In genomic region chr20:57397693-57398108, GRCh38 we compare ENCODE assay signal across 8 cellular contexts. TPM values are rescaled to one million over a fixed set of nuclear protein-coding genes. Genes with fewer than 3 reads are reported as not detected.
DNase-seq lines count a peak whose midpoint lies in the region; ATAC-seq and TF ChIP-seq lines count a peak whose summit lies in the region.

No MANE protein-coding gene starts in this region.

- H3K4me3 Mint-ChIP-seq in activated naive CD8-positive, alpha-beta T cell = peak overlapping the region; percentile 88
- peak overlapping the region; percentile 28 for H3K4me3 Mint-ChIP-seq in neural crest cell

- ATAC-seq in GM19467 (IDR thresholded peaks at IDR 0.05; ENCODE audit: unreplicated experiment) (peak; percentile 3), HG03095 (IDR thresholded peaks at IDR 0.05; ENCODE audit: unreplicated experiment) (no peak)

- H3K9me3 ChIP-seq in MM.1S (replicated peaks; ENCODE audit: insufficient read depth, low read length) = no peaks in the 10 kb centered on the region

- peak overlapping the region; percentile 68 for H3K9ac ChIP-seq in MM.1S (ENCODE audit: low read length)

- peaks cover 78% of the 10 kb centered on the region for H3F3A ChIP-seq in MM.1S (ENCODE audit: insufficient read depth, low read length)

- no peaks in the 10 kb centered on the region for H3K9me3 Mint-ChIP-seq in activated naive CD8-positive, alpha-beta T cell (ENCODE audit: low read depth)
- H3K9me3 Mint-ChIP-seq in neural crest cell = no peaks in the 10 kb centered on the region

- H3K4me2 ChIP-seq in MM.1S (ENCODE audit: low read depth, low read length) = peak overlapping the region; percentile 88

- peak overlapping the region; percentile 100 for H3K27ac ChIP-seq in MM.1S (ENCODE audit: low read length)

- no peaks in the 10 kb centered on the region for H3K9me2 ChIP-seq in MM.1S (replicated peaks; ENCODE audit: insufficient read depth, low read length)

- H2AFZ ChIP-seq in MM.1S (ENCODE audit: low read length) = no peak overlapping the region

- H4K20me1 ChIP-seq in MM.1S (ENCODE audit: insufficient read depth, low read length) = peaks cover 70% of the 10 kb centered on the region

- H3K4me1 ChIP-seq in MM.1S (ENCODE audit: low read length) = peaks cover 70% of the 10 kb centered on the region

- H3K27me3 ChIP-seq in MM.1S (replicated peaks; ENCODE audit: insufficient read depth, low read length) = no peaks in the 10 kb centered on the region

- H3K79me2 ChIP-seq in MM.1S (ENCODE audit: low read length) = peaks cover 95% of the 10 kb centered on the region

- peak overlapping the region; percentile 99 for H3K27ac Mint-ChIP-seq in activated naive CD8-positive, alpha-beta T cell
- H3K27ac Mint-ChIP-seq in neural crest cell (ENCODE audit: unreplicated experiment) = peak overlapping the region; percentile 27

- no peaks in the 10 kb centered on the region for H3K27me3 Mint-ChIP-seq in activated naive CD8-positive, alpha-beta T cell
- H3K27me3 Mint-ChIP-seq in neural crest cell (ENCODE audit: low read depth) = no peaks in the 10 kb centered on the region

- H3K36me3 ChIP-seq in MM.1S (replicated peaks; ENCODE audit: insufficient read depth, low read length) = peaks cover 35% of the 10 kb centered on the region

- TF ChIP-seq CTCF in MM.1S (IDR thresholded peaks at IDR 0.05; ENCODE audit: low read length) (no peak), neural crest cell (conservative IDR thresholded peaks at IDR 0.05) (no peak)

- H3K4me3 ChIP-seq in MM.1S (ENCODE audit: low read length) = peak overlapping the region; percentile 43

- DNase-seq in MM.1S = no peak
- DNase-seq in neural crest cell (ENCODE audit: low read depth, low spot score) = no peak
- DNase-seq in GF-D8 (lab: John Stamatoyannopoulos, UW) = no peak
- no peak for DNase-seq in AG08395 (ENCODE audit: low spot score)
- no peak for DNase-seq in ecto neural progenitor cell (ENCODE audit: low spot score)

- peaks cover 94% of the 10 kb centered on the region for H3K4me1 Mint-ChIP-seq in activated naive CD8-positive, alpha-beta T cell (ENCODE audit: low read depth)
- H3K4me1 Mint-ChIP-seq in neural crest cell = peaks cover 48% of the 10 kb centered on the region

- H3K36me3 Mint-ChIP-seq in activated naive CD8-positive, alpha-beta T cell = peaks cover 17% of the 10 kb centered on the region
- H3K36me3 Mint-ChIP-seq in neural crest cell (ENCODE audit: low read depth) = peaks cover 3% of the 10 kb centered on the region

RNA-seq across cellular contexts. Expression of gene RBM38, which starts 6.5 kb away (rescaled TPM):
- 33.3 and 33.4 TPM in 2 replicates for total RNA-seq in neural crest cell

RNA-seq across cellular contexts. Expression of gene RAE1, which starts 46.6 kb away (rescaled TPM):
- total RNA-seq in neural crest cell = 54.7 and 57.0 TPM in 2 replicates
